1 cellular context compared by ENCODE assay signal in genomic region chr7:123557631-123558505, GRCh38.
A peak's percentile ranks its signal among the peaks of the same experiment; 100 is the strongest.
TF ChIP-seq lines count a peak whose summit lies in the region.

NDUFA5 (minus strand) TSS chr7:123557818; CDS start chr7:123557795, 23 bp downstream.

TF ChIP-seq in HepG2, 621 proteins besides CTCF, POLR2A, EP300 and RAD21 (continued from another document and continues in another):
- TF ChIP-seq SNAPC4 (CRISPR knock-in tag; IDR thresholded peaks at IDR 0.05) (no peak), RAD51 (IDR thresholded peaks at IDR 0.05; ENCODE audit: borderline replicate concordance) (no peak), BHLHE40 (IDR thresholded peaks at IDR 0.05; ENCODE audit: low read length) (no peak), CBFB (CRISPR knock-in tag; IDR thresholded peaks at IDR 0.05) (no peak), ATF3 (CRISPR knock-in tag; IDR thresholded peaks at IDR 0.05) (no peak), ZNF576 (CRISPR knock-in tag; IDR thresholded peaks at IDR 0.05) (no peak), SUZ12 (IDR thresholded peaks at IDR 0.05; ENCODE audit: low read depth, low read length) (no peak), ZMAT3 (CRISPR knock-in tag; conservative IDR thresholded peaks at IDR 0.05) (peak; percentile 75), ZBTB14 (CRISPR knock-in tag; IDR thresholded peaks at IDR 0.05) (no peak), TAF15 (IDR thresholded peaks at IDR 0.05; ENCODE audit: low read depth, low read length, poor library complexity, severe bottlenecking) (no peak), DNMT3B (CRISPR knock-in tag; conservative IDR thresholded peaks at IDR 0.05) (no peak), EHMT2 (IDR thresholded peaks at IDR 0.05; ENCODE audit: borderline replicate concordance, low read depth, low read length) (no peak), SNAPC2 (CRISPR knock-in tag; IDR thresholded peaks at IDR 0.05) (peak; percentile 50; the same call in 1 of the 2 replicates), DMTF1 (CRISPR knock-in tag; IDR thresholded peaks at IDR 0.05) (no peak), ZNF737 (CRISPR knock-in tag; IDR thresholded peaks at IDR 0.05; ENCODE audit: borderline replicate concordance) (no peak), CENPT (CRISPR knock-in tag; IDR thresholded peaks at IDR 0.05; ENCODE audit: low read depth) (no peak), ZBTB8A (CRISPR knock-in tag; IDR thresholded peaks at IDR 0.05; ENCODE audit: borderline replicate concordance, low read depth) (no peak), PAXIP1 (CRISPR knock-in tag; conservative IDR thresholded peaks at IDR 0.05) (0 out of 2 replicates have a peak, but pooled peaks have one; percentile 27), JUNB (CRISPR knock-in tag; IDR thresholded peaks at IDR 0.05; ENCODE audit: borderline replicate concordance) (no peak), CREBL2 (CRISPR knock-in tag; IDR thresholded peaks at IDR 0.05; ENCODE audit: borderline replicate concordance) (no peak), ATF4 (CRISPR knock-in tag; IDR thresholded peaks at IDR 0.05) (no peak), E2F1 (CRISPR knock-in tag; IDR thresholded peaks at IDR 0.05) (no peak), ZNF121 (CRISPR knock-in tag; IDR thresholded peaks at IDR 0.05) (no peak), KLF11 (CRISPR knock-in tag; IDR thresholded peaks at IDR 0.05) (peak; percentile 47; the same call in 1 of the 2 replicates), ZNF674 (CRISPR knock-in tag; IDR thresholded peaks at IDR 0.05; ENCODE audit: low read depth) (no peak), MEIS2 (CRISPR knock-in tag; IDR thresholded peaks at IDR 0.05) (0 out of 2 replicates have a peak, but pooled peaks have one; percentile 24), ZNF678 (CRISPR knock-in tag; IDR thresholded peaks at IDR 0.05) (no peak), ZNF709 (CRISPR knock-in tag; IDR thresholded peaks at IDR 0.05) (no peak), ZFX (CRISPR knock-in tag; IDR thresholded peaks at IDR 0.05; ENCODE audit: low read depth) (peak; percentile 36; the same call in 1 of the 2 replicates), NFE2L1 (CRISPR knock-in tag; IDR thresholded peaks at IDR 0.05; ENCODE audit: borderline replicate concordance) (no peak), SMAD9 (CRISPR knock-in tag; IDR thresholded peaks at IDR 0.05) (no peak), BCL3 (CRISPR knock-in tag; IDR thresholded peaks at IDR 0.05) (no peak), CENPBD1 (CRISPR knock-in tag; IDR thresholded peaks at IDR 0.05; ENCODE audit: borderline replicate concordance, low read depth) (no peak), ZBTB7B (CRISPR knock-in tag; IDR thresholded peaks at IDR 0.05) (no peak), STAT5B (CRISPR knock-in tag; IDR thresholded peaks at IDR 0.05) (no peak), YY1 (IDR thresholded peaks at IDR 0.05; ENCODE audit: insufficient read depth, insufficient replicate concordance, low read depth, low read length) (peak; percentile 94), TIGD3 (CRISPR knock-in tag; IDR thresholded peaks at IDR 0.05; ENCODE audit: borderline replicate concordance) (no peak), SATB2 (CRISPR knock-in tag; IDR thresholded peaks at IDR 0.05) (no peak), BRD4 (CRISPR knock-in tag; IDR thresholded peaks at IDR 0.05) (peak; percentile 60; the same call in 1 of the 2 replicates), ZNF280B (CRISPR knock-in tag; IDR thresholded peaks at IDR 0.05; ENCODE audit: borderline replicate concordance) (no peak)
